In the genomic region with DNA sequence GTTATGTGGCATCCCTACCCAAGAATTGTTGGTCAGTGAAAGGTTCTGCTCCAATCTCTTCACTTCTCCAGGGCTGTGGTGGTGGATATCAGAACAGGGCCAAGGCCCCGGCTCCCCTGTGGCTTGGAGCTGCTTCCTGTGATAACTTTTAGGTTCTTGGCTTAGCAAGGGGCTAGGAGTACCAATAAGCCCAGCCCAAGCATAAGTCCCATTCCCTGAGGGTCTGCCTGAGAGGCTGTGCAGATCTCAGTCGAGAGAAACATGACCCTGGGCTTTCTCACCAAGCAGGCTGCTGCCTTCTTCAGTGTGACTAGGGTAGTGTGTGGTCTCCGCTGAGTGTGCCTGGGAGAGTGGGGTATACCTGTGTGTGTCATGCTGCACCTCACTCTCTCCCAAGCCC, we compare ENCODE assay signal across 23 cellular contexts.
"Had no signal": no experiment of that assay in that cellular context is flagged by ENCODE, and none has a peak within 500 bp of the region (broad histone marks: within the 10 kb centered on the region; RNA-seq: fewer than 3 reads in every experiment).

No MANE protein-coding gene starts in this region.

- H3K36me3 ChIP-seq: ovary had no signal

- DNase-seq: activated CD4-positive, alpha-beta T cell treated with anti-CD3 and anti-CD28 coated beads for 48 hours; activated CD4-positive, alpha-beta T cell treated with anti-CD3 and anti-CD28 coated beads, Interleukin-2, amount 50 U/mL, for 48 hours; activated CD8-positive, alpha-beta memory T cell treated with anti-CD3 and anti-CD28 coated beads, Interleukin-2, amount 50 U/mL, for 48 hours; activated effector memory CD4-positive, alpha-beta T cell treated with Interleukin-2 at 50 U/mL for 16 hours; activated naive CD4-positive, alpha-beta T cell treated with anti-CD3 and anti-CD28 coated beads, Interleukin-2, amount 50 U/mL, for 16 hours; body of pancreas; colonic mucosa; effector memory CD4-positive, alpha-beta T cell; left lung; stimulated activated CD4-positive, alpha-beta T cell treated with anti-CD3 and anti-CD28 coated beads, Interleukin-12 subunit alpha, Interleukin-12 subunit beta, amount 100 ng/mL, for 4 hours; stimulated activated CD4-positive, alpha-beta T cell treated with anti-CD3 and anti-CD28 coated beads, Interleukin-4, amount 100 ng/mL, for 1 hour; T-helper 9 cell; WERI-Rb-1 had no signal

- H3K4me3 Mint-ChIP-seq: nephron; stimulated activated effector memory CD8-positive, alpha-beta T cell treated with anti-CD3 and anti-CD28 coated beads, Interleukin-12 subunit alpha, Interleukin-12 subunit beta, amount 100 ng/mL, for 72 hours had no signal

- H3K27ac Mint-ChIP-seq: nephron, progenitor cell of endocrine pancreas had no signal

- H3K27me3 ChIP-seq: body of pancreas, colonic mucosa, left lung, neutrophil, ovary, right lobe of liver, suprapubic skin, tibial artery had no signal

- H3K9me3 Mint-ChIP-seq: nephron; stimulated activated effector memory CD8-positive, alpha-beta T cell treated with anti-CD3 and anti-CD28 coated beads, Interleukin-12 subunit alpha, Interleukin-12 subunit beta, amount 100 ng/mL, for 72 hours had no signal

- ATAC-seq: activated CD4-positive, CD25-positive, alpha-beta regulatory T cell treated with anti-CD3 and anti-CD28 coated beads, Interleukin-2, amount 50 U/mL, for 24 hours; body of pancreas; left lung; right lobe of liver; stimulated activated effector memory CD8-positive, alpha-beta T cell treated with anti-CD3 and anti-CD28 coated beads, Interleukin-12 subunit alpha, Interleukin-12 subunit beta, amount 100 ng/mL, for 72 hours had no signal

- H3K27me3 Mint-ChIP-seq: progenitor cell of endocrine pancreas had no signal

- H3K9me3 ChIP-seq: body of pancreas, colonic mucosa, left lung, neutrophil, ovary, right lobe of liver, suprapubic skin, tibial artery had no signal

- H3K27ac ChIP-seq: body of pancreas, colonic mucosa, neutrophil, ovary, right lobe of liver, suprapubic skin, tibial artery, WERI-Rb-1 had no signal

- H3K4me3 ChIP-seq: body of pancreas, colonic mucosa, left lung, lung, ovary, right lobe of liver, suprapubic skin, tibial artery had no signal
